ENCODE assay signal across 8 cellular contexts in genomic region chr19:49814010-49814409, GRCh38. TPM values are rescaled to one million over a fixed set of nuclear protein-coding genes. Genes with fewer than 3 reads are reported as not detected.
DNase-seq lines count a peak whose midpoint lies in the region; ATAC-seq, FAIRE-seq and TF ChIP-seq lines count a peak whose summit lies in the region.

No MANE protein-coding gene starts in this region.

- H3K4me1 ChIP-seq in suprapubic skin, result peaks cover 39% of the 10 kb centered on the region

- WGBS in suprapubic skin, result 60% methylated on average over 1 of the region's 1 CpG

- no peak for TF ChIP-seq EP300 in suprapubic skin (IDR thresholded peaks at IDR 0.05)

- TF ChIP-seq POLR2A in suprapubic skin (IDR thresholded peaks at IDR 0.05), result no peak

- peak overlapping the region; percentile 71 for H3K4me3 ChIP-seq in suprapubic skin

- CTCF ChIA-PET in activated CD4-positive, alpha-beta T cell treated with anti-CD3 and anti-CD28 coated beads, Interleukin-2, amount 10 ng/mL, durations not matched to agents 7 days and 5 days (lab: Charles Lee), result interaction anchor here (1.8 kb wide), 1 partner anchor 13 kb away, joined by 3 read pairs; no protein-coding TSS in a partner anchor
- CTCF ChIA-PET in activated CD8-positive, alpha-beta T cell treated with anti-CD3 and anti-CD28 coated beads, Interleukin-2, amount 10 ng/mL, durations not matched to agents 7 days and 5 days (lab: Charles Lee), result interaction anchor here (0.9 to 1.0 kb wide), 2 partner anchors 55 to 1018 kb away, joined by 3 read pairs; no protein-coding TSS in a partner anchor

- peak overlapping the region; percentile 89 for H3K27ac ChIP-seq in suprapubic skin

- no peaks in the 10 kb centered on the region for H3K9me3 Mint-ChIP-seq in activated CD4-positive, alpha-beta T cell treated with anti-CD3 and anti-CD28 coated beads, Interleukin-2, amount 10 ng/mL, durations not matched to agents 7 days and 5 days
- no peaks in the 10 kb centered on the region for H3K9me3 Mint-ChIP-seq in activated CD8-positive, alpha-beta T cell treated with anti-CD3 and anti-CD28 coated beads, Interleukin-2, amount 10 ng/mL, durations not matched to agents 7 days and 5 days (ENCODE audit: insufficient read depth)

- no peak for FAIRE-seq in GM19239 (lab: Jason Lieb, UNC)

- peaks cover 1% of the 10 kb centered on the region for H3K36me3 Mint-ChIP-seq in activated CD4-positive, alpha-beta T cell treated with anti-CD3 and anti-CD28 coated beads, Interleukin-2, amount 10 ng/mL, durations not matched to agents 7 days and 5 days (ENCODE audit: low read depth)
- H3K36me3 Mint-ChIP-seq in activated CD8-positive, alpha-beta T cell treated with anti-CD3 and anti-CD28 coated beads, Interleukin-2, amount 10 ng/mL, durations not matched to agents 7 days and 5 days (ENCODE audit: low read depth), result peaks cover 7% of the 10 kb centered on the region

- H3K27me3 Mint-ChIP-seq in activated CD4-positive, alpha-beta T cell treated with anti-CD3 and anti-CD28 coated beads, Interleukin-2, amount 10 ng/mL, durations not matched to agents 7 days and 5 days, result no peaks in the 10 kb centered on the region
- peaks cover 2% of the 10 kb centered on the region for H3K27me3 Mint-ChIP-seq in activated CD8-positive, alpha-beta T cell treated with anti-CD3 and anti-CD28 coated beads, Interleukin-2, amount 10 ng/mL, durations not matched to agents 7 days and 5 days (ENCODE audit: low read depth)

- peaks cover 39% of the 10 kb centered on the region for H3K4me1 Mint-ChIP-seq in activated CD4-positive, alpha-beta T cell treated with anti-CD3 and anti-CD28 coated beads, Interleukin-2, amount 10 ng/mL, durations not matched to agents 7 days and 5 days
- peaks cover 39% of the 10 kb centered on the region for H3K4me1 Mint-ChIP-seq in activated CD8-positive, alpha-beta T cell treated with anti-CD3 and anti-CD28 coated beads, Interleukin-2, amount 10 ng/mL, durations not matched to agents 7 days and 5 days (ENCODE audit: low read depth)

- H3K27ac Mint-ChIP-seq in activated CD4-positive, alpha-beta T cell treated with anti-CD3 and anti-CD28 coated beads, Interleukin-2, amount 10 ng/mL, durations not matched to agents 7 days and 5 days, result peak overlapping the region; percentile 41
- H3K27ac Mint-ChIP-seq in activated CD8-positive, alpha-beta T cell treated with anti-CD3 and anti-CD28 coated beads, Interleukin-2, amount 10 ng/mL, durations not matched to agents 7 days and 5 days, result no peak overlapping the region

- no peaks in the 10 kb centered on the region for H3K9me3 ChIP-seq in suprapubic skin

- DNase-seq in activated CD4-positive, alpha-beta T cell treated with anti-CD3 and anti-CD28 coated beads, Interleukin-2, amount 10 ng/mL, durations not matched to agents 7 days and 5 days, result no peak
- DNase-seq in activated CD4-positive, alpha-beta T cell treated with anti-CD3 and anti-CD28 coated beads, Interleukin-2, amount 50 U/mL, for 48 hours, result no peak
- DNase-seq in activated CD8-positive, alpha-beta T cell treated with anti-CD3 and anti-CD28 coated beads, Interleukin-2, amount 10 ng/mL, durations not matched to agents 7 days and 5 days, result no peak
- DNase-seq in hepatic stellate cell (ENCODE audit: low spot score), result peak; percentile 36
- DNase-seq in suprapubic skin (ENCODE audit: low spot score in 2 of 2), result no peak
- DNase-seq in hypothalamus (lab: John Stamatoyannopoulos, UW), result no peak
- DNase-seq in GM19239 (ENCODE audit: insufficient read length, low spot score), result no peak
- no peak for DNase-seq in effector CD4-positive, alpha-beta T cell

- ATAC-seq in activated CD8-positive, alpha-beta T cell treated with anti-CD3 and anti-CD28 coated beads, Interleukin-2, amount 10 ng/mL, durations not matched to agents 7 days and 5 days, result no peak

- POLR2A ChIA-PET in activated CD4-positive, alpha-beta T cell treated with anti-CD3 and anti-CD28 coated beads, Interleukin-2, amount 10 ng/mL, durations not matched to agents 7 days and 5 days (lab: Charles Lee), result interaction anchor here (0.6 kb wide), 1 partner anchor 548 kb away, joined by 3 read pairs; no protein-coding TSS in a partner anchor
- POLR2A ChIA-PET in activated CD8-positive, alpha-beta T cell treated with anti-CD3 and anti-CD28 coated beads, Interleukin-2, amount 10 ng/mL, durations not matched to agents 7 days and 5 days (lab: Charles Lee), result interaction anchor here (1.1 to 1.6 kb wide), 2 partner anchors 37 to 55 kb away, joined by 6 to 9 read pairs; partner anchors contain the start of gene PTOV1

- no peaks in the 10 kb centered on the region for H3K27me3 ChIP-seq in suprapubic skin

- H3K36me3 ChIP-seq in suprapubic skin, result no peaks in the 10 kb centered on the region

- no peak for TF ChIP-seq CTCF in suprapubic skin (IDR thresholded peaks at IDR 0.05)

- H3K4me3 Mint-ChIP-seq in activated CD4-positive, alpha-beta T cell treated with anti-CD3 and anti-CD28 coated beads, Interleukin-2, amount 10 ng/mL, durations not matched to agents 7 days and 5 days, result peak overlapping the region; percentile 91
- H3K4me3 Mint-ChIP-seq in activated CD8-positive, alpha-beta T cell treated with anti-CD3 and anti-CD28 coated beads, Interleukin-2, amount 10 ng/mL, durations not matched to agents 7 days and 5 days, result peak overlapping the region; percentile 27

RNA-seq across cellular contexts. Expression of gene FUZ, which starts 0.9 kb away (rescaled TPM):
- total RNA-seq in activated CD4-positive, alpha-beta T cell treated with anti-CD3 and anti-CD28 coated beads, Interleukin-2, amount 10 ng/mL, durations not matched to agents 7 days and 5 days, result 10 to 100 TPM; 13.3 to 13.9 TPM
- total RNA-seq in activated CD8-positive, alpha-beta T cell treated with anti-CD3 and anti-CD28 coated beads, Interleukin-2, amount 10 ng/mL, durations not matched to agents 7 days and 5 days, result 10 to 100 TPM; 23.1 to 24.2 TPM
- total RNA-seq in suprapubic skin, result 10 to 100 TPM in 3 of 4 donors, 1 to 10 TPM in 1; 9.4 to 24.2 (median 14.4) TPM

RNA-seq across cellular contexts. Expression of gene MED25, which starts 4.1 kb away (rescaled TPM):
- total RNA-seq in activated CD4-positive, alpha-beta T cell treated with anti-CD3 and anti-CD28 coated beads, Interleukin-2, amount 10 ng/mL, durations not matched to agents 7 days and 5 days, result 10 to 100 TPM; 57.9 to 62.7 TPM
- 10 to 100 TPM; 59.9 to 62.2 TPM for total RNA-seq in activated CD8-positive, alpha-beta T cell treated with anti-CD3 and anti-CD28 coated beads, Interleukin-2, amount 10 ng/mL, durations not matched to agents 7 days and 5 days
- 10 to 100 TPM; 32.2 to 60.3 (median 40.8) TPM for total RNA-seq in suprapubic skin

RNA-seq across cellular contexts. Expression of gene PTOV1, which starts 36.9 kb away (rescaled TPM):
- 10 to 100 TPM; 60.7 to 76.8 TPM for total RNA-seq in activated CD4-positive, alpha-beta T cell treated with anti-CD3 and anti-CD28 coated beads, Interleukin-2, amount 10 ng/mL, durations not matched to agents 7 days and 5 days
- 10 to 100 TPM; 78.8 to 94.3 TPM for total RNA-seq in activated CD8-positive, alpha-beta T cell treated with anti-CD3 and anti-CD28 coated beads, Interleukin-2, amount 10 ng/mL, durations not matched to agents 7 days and 5 days
- total RNA-seq in suprapubic skin, result 100 to 1,000 TPM in 1 of 4 donors, 10 to 100 TPM in 3; 82.2 to 147 (median 91.2) TPM

RNA-seq across cellular contexts. Expression of gene AP2A1, which starts 47.2 kb away (rescaled TPM):
- total RNA-seq in activated CD4-positive, alpha-beta T cell treated with anti-CD3 and anti-CD28 coated beads, Interleukin-2, amount 10 ng/mL, durations not matched to agents 7 days and 5 days, result 10 to 100 TPM; 77.2 to 87.9 TPM
- 10 to 100 TPM; 88.1 to 96.4 TPM for total RNA-seq in activated CD8-positive, alpha-beta T cell treated with anti-CD3 and anti-CD28 coated beads, Interleukin-2, amount 10 ng/mL, durations not matched to agents 7 days and 5 days
- total RNA-seq in suprapubic skin, result 100 to 1,000 TPM in 1 of 4 donors, 10 to 100 TPM in 3; 78.1 to 101 (median 93.4) TPM

RNA-seq across cellular contexts. Expression of gene TSKS, which starts 50.9 kb away (rescaled TPM):
- 1 to 10 TPM; 4.5 to 5.4 TPM for total RNA-seq in activated CD4-positive, alpha-beta T cell treated with anti-CD3 and anti-CD28 coated beads, Interleukin-2, amount 10 ng/mL, durations not matched to agents 7 days and 5 days
- 1 to 10 TPM; 1.1 to 1.5 TPM for total RNA-seq in activated CD8-positive, alpha-beta T cell treated with anti-CD3 and anti-CD28 coated beads, Interleukin-2, amount 10 ng/mL, durations not matched to agents 7 days and 5 days
- total RNA-seq in suprapubic skin, result 1 to 10 TPM in 2 of 4 donors, not detected in 2; 1.7 to 2.5 TPM
